Comparison of ENCODE assay signal across 8 cellular contexts in the genomic region with DNA sequence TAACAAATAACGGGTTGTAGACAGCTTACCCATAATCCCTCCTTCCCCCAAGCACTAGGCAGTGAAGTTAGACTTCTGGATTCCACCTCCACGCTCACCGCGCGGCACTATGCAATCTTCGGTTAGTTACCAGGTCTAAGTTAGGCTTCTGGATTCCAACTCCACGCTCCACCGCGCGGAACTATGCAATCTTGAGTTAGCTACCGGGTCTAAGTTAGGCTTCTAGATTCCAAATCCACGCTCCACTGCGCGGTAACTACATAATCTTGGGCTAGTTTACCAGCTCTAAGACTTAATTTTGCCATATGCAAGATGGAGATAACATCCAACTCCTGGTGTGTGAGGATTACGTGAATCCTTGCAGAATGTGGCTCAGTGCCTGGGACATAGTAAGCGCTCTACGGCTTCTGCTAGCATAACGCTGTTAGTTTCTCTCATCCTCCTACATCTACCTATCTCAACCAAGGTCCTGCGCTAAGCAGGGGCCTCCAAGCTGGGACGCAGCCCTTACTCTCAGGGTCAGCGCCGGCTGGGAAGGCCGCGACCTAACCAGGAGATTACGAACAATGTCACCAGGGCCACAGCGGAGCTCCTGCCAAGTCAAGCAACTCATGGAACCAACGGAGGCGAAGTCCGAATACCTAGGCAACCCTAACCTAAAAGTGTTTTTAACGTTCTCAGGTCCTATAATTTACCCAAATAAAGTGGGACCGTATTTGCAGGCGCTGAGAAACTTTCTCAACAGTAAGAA. TPM values are rescaled to one million over a fixed set of nuclear protein-coding genes. Genes with fewer than 3 reads are reported as not detected.
DNase-seq lines count a peak whose midpoint lies in the region; ATAC-seq and TF ChIP-seq lines count a peak whose summit lies in the region.

No MANE protein-coding gene starts in this region.

- ATAC-seq in GM21529 (IDR thresholded peaks at IDR 0.05; ENCODE audit: unreplicated experiment): peak; percentile 36

- peak overlapping the region; percentile 90 for H3K4me3 Mint-ChIP-seq in activated CD4-positive, alpha-beta memory T cell treated with anti-CD3 and anti-CD28 coated beads, Interleukin-2, amount 10 ng/mL, durations not matched to agents 7 days and 5 days

- H3K27me3 Mint-ChIP-seq in activated CD4-positive, alpha-beta memory T cell treated with anti-CD3 and anti-CD28 coated beads, Interleukin-2, amount 10 ng/mL, durations not matched to agents 7 days and 5 days: no peaks in the 10 kb centered on the region

- no peaks in the 10 kb centered on the region for H3K27me3 ChIP-seq in osteoblast (ENCODE audit: insufficient read depth, low read length)

- peak overlapping the region; percentile 79 for H3K27ac ChIP-seq in osteoblast (ENCODE audit: low read depth, low read length)

- DNase-seq in HuH-7 (ENCODE audit: low spot score): peak; percentile 78
- no peak for DNase-seq in activated CD4-positive, alpha-beta memory T cell treated with anti-CD3 and anti-CD28 coated beads, Interleukin-2, amount 10 ng/mL, durations not matched to agents 7 days and 5 days
- DNase-seq in fibroblast of villous mesenchyme (ENCODE audit: low read depth): peak; percentile 72
- no peak for DNase-seq in osteoblast (ENCODE audit: insufficient read length, low spot score, missing footprints)
- DNase-seq in NCI-H774 (lab: John Stamatoyannopoulos, UW): no peak
- DNase-seq in GOT3 (lab: John Stamatoyannopoulos, UW): no peak

- H2AFZ ChIP-seq in osteoblast (ENCODE audit: low read length): peak overlapping the region; percentile 95

- H3K4me1 ChIP-seq in ES-I3 (ENCODE audit: insufficient read depth, low read length): peaks cover 5% of the 10 kb centered on the region; the same call in 1 of the 2 replicates
- H3K4me1 ChIP-seq in osteoblast (ENCODE audit: insufficient read depth, low read length): peaks cover 30% of the 10 kb centered on the region

- H3K9ac ChIP-seq in ES-I3 (ENCODE audit: low read depth, low read length): peak overlapping the region; percentile 92

- H3K9me3 ChIP-seq in ES-I3 (ENCODE audit: control insufficient read depth, insufficient read depth, low read length): no peaks in the 10 kb centered on the region
- no peaks in the 10 kb centered on the region for H3K9me3 ChIP-seq in osteoblast (ENCODE audit: low read depth, low read length)

- peaks cover 42% of the 10 kb centered on the region for H3K4me1 Mint-ChIP-seq in activated CD4-positive, alpha-beta memory T cell treated with anti-CD3 and anti-CD28 coated beads, Interleukin-2, amount 10 ng/mL, durations not matched to agents 7 days and 5 days

- no peak for TF ChIP-seq CTCF in fibroblast of villous mesenchyme (IDR thresholded peaks at IDR 0.05; ENCODE audit: insufficient read depth, low read depth, low read length)
- TF ChIP-seq CTCF in osteoblast (IDR thresholded peaks at IDR 0.05; ENCODE audit: extremely low read depth, low read depth, low read length): no peak

- H3K4me3 ChIP-seq in fibroblast of villous mesenchyme (ENCODE audit: low read depth, low read length) (peak overlapping the region; percentile 76), osteoblast (ENCODE audit: insufficient read depth, low read length) (peak overlapping the region; percentile 97)

- peak overlapping the region; percentile 100 for H3K4me2 ChIP-seq in osteoblast (ENCODE audit: insufficient read depth, low read length)

- peaks cover 40% of the 10 kb centered on the region for H4K20me1 ChIP-seq in osteoblast (ENCODE audit: insufficient read depth, low read length)

- peaks cover 38% of the 10 kb centered on the region for H3K79me2 ChIP-seq in osteoblast (ENCODE audit: insufficient read depth, low read length)

- CTCF ChIA-PET in activated CD4-positive, alpha-beta memory T cell treated with anti-CD3 and anti-CD28 coated beads, Interleukin-2, amount 10 ng/mL, durations not matched to agents 7 days and 5 days (lab: Charles Lee): interaction anchor here (0.8 to 4.5 kb wide), 7 partner anchors 10 to 21 kb away, joined by 3 to 88 read pairs (median 6); no protein-coding TSS in a partner anchor

- peak overlapping the region; percentile 97 for H3K27ac Mint-ChIP-seq in activated CD4-positive, alpha-beta memory T cell treated with anti-CD3 and anti-CD28 coated beads, Interleukin-2, amount 10 ng/mL, durations not matched to agents 7 days and 5 days

- H3K36me3 ChIP-seq in ES-I3 (ENCODE audit: insufficient read depth, low read length) (peaks cover 25% of the 10 kb centered on the region), osteoblast (ENCODE audit: insufficient read depth, low read length) (peaks cover 45% of the 10 kb centered on the region)

- no peaks in the 10 kb centered on the region for H3K9me3 Mint-ChIP-seq in activated CD4-positive, alpha-beta memory T cell treated with anti-CD3 and anti-CD28 coated beads, Interleukin-2, amount 10 ng/mL, durations not matched to agents 7 days and 5 days

- POLR2A ChIA-PET in activated CD4-positive, alpha-beta memory T cell treated with anti-CD3 and anti-CD28 coated beads, Interleukin-2, amount 10 ng/mL, durations not matched to agents 7 days and 5 days (lab: Charles Lee): interaction anchor here (0.9 to 6.0 kb wide), 20 partner anchors 9 to 1051 kb away, joined by 3 to 141 read pairs (median 6); a partner anchor contains a TSS

- peaks cover 49% of the 10 kb centered on the region for H3K36me3 Mint-ChIP-seq in activated CD4-positive, alpha-beta memory T cell treated with anti-CD3 and anti-CD28 coated beads, Interleukin-2, amount 10 ng/mL, durations not matched to agents 7 days and 5 days (ENCODE audit: low read depth)

RNA-seq across cellular contexts. Expression of a gene that starts 0.5 kb away (rescaled TPM):
- total RNA-seq in activated CD4-positive, alpha-beta memory T cell treated with anti-CD3 and anti-CD28 coated beads, Interleukin-2, amount 10 ng/mL, durations not matched to agents 7 days and 5 days: 1,000 to 10,000 TPM; 1,524 to 1,535 TPM
- total RNA-seq in fibroblast of villous mesenchyme (73.8 and 79.6 TPM in 2 replicates), osteoblast (71.7 and 94.6 TPM in 2 replicates)

RNA-seq across cellular contexts. Expression of a gene that starts 38.0 kb away (rescaled TPM):
- 10 to 100 TPM; 55.7 to 60.8 TPM for total RNA-seq in activated CD4-positive, alpha-beta memory T cell treated with anti-CD3 and anti-CD28 coated beads, Interleukin-2, amount 10 ng/mL, durations not matched to agents 7 days and 5 days
- total RNA-seq in fibroblast of villous mesenchyme (34.5 and 60.5 TPM in 2 replicates), osteoblast (8.0 and 8.3 TPM in 2 replicates)

Comparison
In these comparisons a context has a peak if more than half of its experiments do, and no peak if none do; other contexts are left out.
1. DNase-seq: peak in HuH-7 (single experiment) and fibroblast of villous mesenchyme (single experiment); none in activated CD4-positive, alpha-beta memory T cell treated with anti-CD3 and anti-CD28 coated beads, Interleukin-2, amount 10 ng/mL, durations not matched to agents 7 days and 5 days (single experiment), osteoblast (single experiment), NCI-H774 (single experiment) and GOT3 (single experiment).
2. RNA of a gene that starts 0.5 kb away (total RNA-seq): 1,524 to 1,535 TPM in activated CD4-positive, alpha-beta memory T cell treated with anti-CD3 and anti-CD28 coated beads, Interleukin-2, amount 10 ng/mL, durations not matched to agents 7 days and 5 days; 73.8 to 79.6 TPM in fibroblast of villous mesenchyme and 71.7 to 94.6 TPM in osteoblast; every median in the first group is over 10 times any median in the second.